28 cellular contexts compared by ENCODE assay signal in the genomic region with DNA sequence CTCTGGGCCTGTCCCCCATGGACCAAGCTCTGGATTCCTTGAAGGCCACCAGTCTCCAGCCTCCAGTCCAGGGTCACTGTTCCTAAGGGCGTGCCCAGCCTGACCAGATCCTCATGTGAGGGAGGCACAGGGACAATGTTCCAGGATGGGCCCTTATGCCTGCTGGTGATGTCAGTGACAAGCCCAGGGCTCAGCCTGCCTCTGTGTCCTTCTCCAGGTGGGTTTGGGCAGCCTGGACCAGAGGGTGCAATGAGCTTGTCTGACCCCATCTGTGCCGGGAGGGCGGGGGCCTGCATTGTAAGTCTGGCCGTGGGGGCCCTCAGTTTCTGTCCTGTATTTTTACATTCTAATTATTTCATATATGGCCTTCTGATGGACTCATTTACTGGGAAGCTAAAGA.
"Had no signal": no experiment of that assay in that cellular context is flagged by ENCODE, and none has a peak within 500 bp of the region (broad histone marks: within the 10 kb centered on the region; RNA-seq: fewer than 3 reads in every experiment).

No MANE protein-coding gene starts in this region.

- H3K9me3 Mint-ChIP-seq: naive thymus-derived CD4-positive, alpha-beta T cell; natural killer cell; nephron; neural progenitor cell; stimulated activated effector memory CD8-positive, alpha-beta T cell treated with anti-CD3 and anti-CD28 coated beads, Interleukin-12 subunit alpha, Interleukin-12 subunit beta, amount 100 ng/mL, for 72 hours; stimulated activated naive CD8-positive, alpha-beta T cell treated with anti-CD3 and anti-CD28 coated beads, Interleukin-15, amount 100 ng/mL, for 72 hours; type B pancreatic cell had no signal

- H3K4me1 ChIP-seq: neural progenitor cell, pancreas, prostate gland, right lobe of liver, sigmoid colon, suprapubic skin, testis, tibial artery, transverse colon, upper lobe of right lung, uterus had no signal

- H2AFZ ChIP-seq: neural progenitor cell had no signal

- ATAC-seq: naive thymus-derived CD4-positive, alpha-beta T cell; natural killer cell; pancreas; right cardiac atrium; stimulated activated effector memory CD8-positive, alpha-beta T cell treated with anti-CD3 and anti-CD28 coated beads, Interleukin-12 subunit alpha, Interleukin-12 subunit beta, amount 100 ng/mL, for 72 hours; stimulated activated naive CD8-positive, alpha-beta T cell treated with anti-CD3 and anti-CD28 coated beads, Interleukin-15, amount 100 ng/mL, for 72 hours; stimulated activated naive CD8-positive, alpha-beta T cell treated with anti-CD3 and anti-CD28 coated beads, Interleukin-15, Interleukin-2, amounts not matched to agents 100 U/mL and 50 U/mL, for 24 hours; upper lobe of right lung had no signal

- H3K9ac ChIP-seq: neural progenitor cell had no signal

- H3K4me3 ChIP-seq: neural progenitor cell, pancreas, prostate gland, right lobe of liver, sigmoid colon, suprapubic skin, testis, tibial artery, transverse colon, upper lobe of right lung, uterus had no signal

- H3K27me3 Mint-ChIP-seq: stimulated activated naive CD8-positive, alpha-beta T cell treated with anti-CD3 and anti-CD28 coated beads, Interleukin-15, amount 100 ng/mL, for 72 hours had no signal

- H3K4me2 ChIP-seq: neural progenitor cell had no signal

- H3K4me3 Mint-ChIP-seq: naive thymus-derived CD4-positive, alpha-beta T cell; natural killer cell; nephron; neural progenitor cell; stimulated activated effector memory CD8-positive, alpha-beta T cell treated with anti-CD3 and anti-CD28 coated beads, Interleukin-12 subunit alpha, Interleukin-12 subunit beta, amount 100 ng/mL, for 72 hours; stimulated activated naive CD8-positive, alpha-beta T cell treated with anti-CD3 and anti-CD28 coated beads, Interleukin-15, amount 100 ng/mL, for 72 hours; type B pancreatic cell had no signal

- H3K4me1 Mint-ChIP-seq: natural killer cell; nephron; neural progenitor cell; stimulated activated effector memory CD8-positive, alpha-beta T cell treated with anti-CD3 and anti-CD28 coated beads, Interleukin-12 subunit alpha, Interleukin-12 subunit beta, amount 100 ng/mL, for 72 hours; stimulated activated naive CD8-positive, alpha-beta T cell treated with anti-CD3 and anti-CD28 coated beads, Interleukin-15, amount 100 ng/mL, for 72 hours had no signal

- H3K27me3 ChIP-seq: neural progenitor cell, neutrophil, pancreas, right lobe of liver, testis, transverse colon, upper lobe of right lung, uterus had no signal

- H3K36me3 ChIP-seq: neural progenitor cell, neutrophil, pancreas, prostate gland, right lobe of liver, sigmoid colon, suprapubic skin, tibial artery, transverse colon, upper lobe of right lung, uterus had no signal

- FAIRE-seq: pancreas, small intestine had no signal

- DNase-seq: naive thymus-derived CD4-positive, alpha-beta T cell; natural killer cell; nucleus accumbens; pancreas; right cardiac atrium; right lobe of liver; sigmoid colon; small intestine; stimulated activated CD4-positive, alpha-beta T cell treated with anti-CD3 and anti-CD28 coated beads, Interleukin-15, amount 100 ng/mL, for 24 hours; stimulated activated CD4-positive, alpha-beta T cell treated with anti-CD3 and anti-CD28 coated beads, Interleukin-2, amount 100 ng/mL, for 24 hours; stimulated activated CD4-positive, alpha-beta T cell treated with anti-CD3 and anti-CD28 coated beads, Interleukin-2, amount 100 ng/mL, for 48 hours; stimulated activated CD4-positive, alpha-beta T cell treated with anti-CD3 and anti-CD28 coated beads, Interleukin-4, amount 100 ng/mL, for 24 hours; stimulated activated naive CD4-positive, alpha-beta T cell; stimulated activated naive CD8-positive, alpha-beta T cell treated with anti-CD3 and anti-CD28 coated beads, Interleukin-15, amount 100 ng/mL, for 72 hours; stimulated activated naive CD8-positive, alpha-beta T cell treated with anti-CD3 and anti-CD28 coated beads, Interleukin-15, Interleukin-2, amounts not matched to agents 100 U/mL and 50 U/mL, for 24 hours; substantia nigra; testis; tibial artery; transverse colon; upper lobe of right lung; uterus had no signal

- H3K9me3 ChIP-seq: neutrophil, pancreas, prostate gland, right lobe of liver, sigmoid colon, suprapubic skin, testis, tibial artery, transverse colon, upper lobe of right lung, uterus had no signal

- H3K27ac ChIP-seq: neural progenitor cell, neutrophil, pancreas, prostate gland, right lobe of liver, sigmoid colon, suprapubic skin, testis, tibial artery, transverse colon, upper lobe of right lung, uterus had no signal

- H3K36me3 Mint-ChIP-seq: naive thymus-derived CD4-positive, alpha-beta T cell; natural killer cell; neural progenitor cell; stimulated activated effector memory CD8-positive, alpha-beta T cell treated with anti-CD3 and anti-CD28 coated beads, Interleukin-12 subunit alpha, Interleukin-12 subunit beta, amount 100 ng/mL, for 72 hours; type B pancreatic cell had no signal

- H3K27ac Mint-ChIP-seq: natural killer cell; nephron; neural progenitor cell; stimulated activated naive CD8-positive, alpha-beta T cell treated with anti-CD3 and anti-CD28 coated beads, Interleukin-15, amount 100 ng/mL, for 72 hours; type B pancreatic cell had no signal
